Comparison of ENCODE assay signal across 1 cellular context in genomic region chr9:93476924-93477323, GRCh38.
A peak's percentile ranks its signal among the peaks of the same experiment; 100 is the strongest.
TF ChIP-seq lines count a peak whose summit lies in the region.

No MANE protein-coding gene starts in this region.

TF ChIP-seq in HEK293, 187 proteins besides CTCF, POLR2A, EP300 and RAD21:
- TF ChIP-seq PRDM6 (tag by site-specific recombination; IDR thresholded peaks at IDR 0.05), result 0 out of 2 replicates have a peak, but pooled peaks have one; percentile 17
- TF ChIP-seq ZNF248 (tag by site-specific recombination; IDR thresholded peaks at IDR 0.05), result no peak
